Comparison of ENCODE assay signal across 9 cellular contexts in genomic region chr9:26975728-26976707, GRCh38. TPM values are rescaled to one million over a fixed set of nuclear protein-coding genes. Genes with fewer than 3 reads are reported as not detected.
DNase-seq lines count a peak whose midpoint lies in the region; ATAC-seq and TF ChIP-seq lines count a peak whose summit lies in the region.
"Had no signal": no experiment of that assay in that cellular context is flagged by ENCODE, and none has a peak within 500 bp of the region (broad histone marks: within the 10 kb centered on the region; RNA-seq: fewer than 3 reads in every experiment).

No MANE protein-coding gene starts in this region.

- H3K9me3 Mint-ChIP-seq in brain: peaks cover 0 to 3% (median 0%) of the 10 kb centered on the region in 5 experiments

- intact Hi-C loops in left colon (cut with DNase I, micrococcal nuclease): loop anchor here in 1 of 2 donors (5.0 kb wide), 1 partner anchor 229 kb away; no protein-coding TSS in a partner anchor

- ATAC-seq in left colon: peak; percentile 85
- ATAC-seq in HG02610 (IDR thresholded peaks at IDR 0.05; ENCODE audit: unreplicated experiment): no peak
- no peak for ATAC-seq in GM21360 (IDR thresholded peaks at IDR 0.05; ENCODE audit: unreplicated experiment)
- no peak for ATAC-seq in HG03521 (IDR thresholded peaks at IDR 0.05; ENCODE audit: unreplicated experiment)
- no peak for ATAC-seq in GM18502 (IDR thresholded peaks at IDR 0.05; ENCODE audit: poor library complexity, unreplicated experiment)

- H3K4me3 ChIP-seq in Jurkat, Clone E6-1 (ENCODE audit: low read length): no peak overlapping the region
- H3K4me3 ChIP-seq: SJSA1 had no signal

- peak; percentile 51 for TF ChIP-seq CTCF in brain (conservative IDR thresholded peaks at IDR 0.05)

- H3K27me3 Mint-ChIP-seq in brain: no peaks in the 10 kb centered on the region

- peak overlapping the region in 1 of 5 experiments; percentile 43 for H3K4me3 Mint-ChIP-seq in brain

- DNase-seq in D341Med (ENCODE audit: low spot score) (peak; percentile 63), left colon (peak in 1 of 2 donors; percentile 47)
- DNase-seq in Jurkat, Clone E6-1 (ENCODE audit: low read depth, low spot score): peak; percentile 15

- H3K36me3 Mint-ChIP-seq in brain: peaks cover 50% of the 10 kb centered on the region

- peaks cover 21% of the 10 kb centered on the region for H3K4me1 Mint-ChIP-seq in brain

- peak overlapping the region; percentile 14 to 92 (median 79) for H3K27ac Mint-ChIP-seq in brain

RNA-seq across cellular contexts. Expression of gene IFT74, which starts 19.8 kb away (rescaled TPM):
- 1.4 TPM for polyA plus RNA-seq in Jurkat, Clone E6-1 (2012; ENCODE audit: insufficient read depth, insufficient read length)
- polyA plus RNA-seq in brain (ENCODE audit: insufficient read depth, low read depth, low replicate concordance): 5.1 TPM
- 10 to 100 TPM; 14.9 to 17.2 TPM for total RNA-seq in left colon

RNA-seq across cellular contexts. Expression of gene PLAA, which starts 29.0 kb away (rescaled TPM):
- 83.4 TPM for polyA plus RNA-seq in Jurkat, Clone E6-1 (2012; ENCODE audit: insufficient read depth, insufficient read length)
- 26.0 TPM for polyA plus RNA-seq in brain (ENCODE audit: insufficient read depth, low read depth, low replicate concordance)
- 10 to 100 TPM; 26.8 to 28.8 TPM for total RNA-seq in left colon

RNA-seq across cellular contexts. Expression of gene LRRC19, which starts 29.5 kb away (rescaled TPM):
- polyA plus RNA-seq in Jurkat, Clone E6-1 (2012; ENCODE audit: insufficient read depth, insufficient read length): not detected
- not detected for polyA plus RNA-seq in brain (ENCODE audit: insufficient read depth, low read depth, low replicate concordance)
- 100 to 1,000 TPM in 1 of 2 donors, 10 to 100 TPM in 1; 98.5 to 116 TPM for total RNA-seq in left colon
- total RNA-seq: SJSA1 had no signal
